In genomic region chr20:41654884-41655283, GRCh38 we compare ENCODE assay signal across 14 cellular contexts. TPM values are rescaled to one million over a fixed set of nuclear protein-coding genes. Genes with fewer than 3 reads are reported as not detected.
DNase-seq lines count a peak whose midpoint lies in the region; ATAC-seq and TF ChIP-seq lines count a peak whose summit lies in the region.
"Had no signal": no experiment of that assay in that cellular context is flagged by ENCODE, and none has a peak within 500 bp of the region (broad histone marks: within the 10 kb centered on the region; RNA-seq: fewer than 3 reads in every experiment).

No MANE protein-coding gene starts in this region.

- H3K4me3 Mint-ChIP-seq in MCF 10A (ENCODE audit: unreplicated experiment) (no peak overlapping the region), type B pancreatic cell (no peak overlapping the region)
- H3K4me3 Mint-ChIP-seq: HFFc6 had no signal

- TF ChIP-seq POLR2A in breast epithelium (IDR thresholded peaks at IDR 0.05) = no peak

- H3K9me3 Mint-ChIP-seq in MCF 10A (ENCODE audit: unreplicated experiment) = no peaks in the 10 kb centered on the region
- no peaks in the 10 kb centered on the region for H3K9me3 Mint-ChIP-seq in type B pancreatic cell
- H3K9me3 Mint-ChIP-seq: HFFc6 had no signal

- no peak overlapping the region for H3K27ac ChIP-seq in breast epithelium
- H3K27ac ChIP-seq: sigmoid colon had no signal

- no peaks in the 10 kb centered on the region for H3K4me1 ChIP-seq in breast epithelium
- H3K4me1 ChIP-seq: sigmoid colon had no signal

- intact Hi-C loops in MCF 10A (cut with micrococcal nuclease) (no loop called here), breast epithelium (cut with DNase I; ENCODE audit: low total_unique reads) (no loop called here)

- no peak for ATAC-seq in HG02678 (IDR thresholded peaks at IDR 0.05; ENCODE audit: unreplicated experiment)

- no TSS peak for BruUV-seq in MCF 10A (replicated peaks; lab: Mats Ljungman, UMichigan)

- H3K27ac Mint-ChIP-seq in MCF 10A (ENCODE audit: low read depth, unreplicated experiment) (no peak overlapping the region), type B pancreatic cell (peak overlapping the region; percentile 58)
- H3K27ac Mint-ChIP-seq: HFFc6 had no signal

- no peaks in the 10 kb centered on the region for H3K36me3 ChIP-seq in breast epithelium
- H3K36me3 ChIP-seq: sigmoid colon had no signal

- H3K27me3 Mint-ChIP-seq in MCF 10A (ENCODE audit: insufficient read depth, unreplicated experiment) (peaks cover 57% of the 10 kb centered on the region), type B pancreatic cell (peaks cover 12% of the 10 kb centered on the region)

- H3K4me1 Mint-ChIP-seq in MCF 10A (ENCODE audit: insufficient read depth, unreplicated experiment) (no peaks in the 10 kb centered on the region), type B pancreatic cell (ENCODE audit: unreplicated experiment) (peaks cover 24% of the 10 kb centered on the region)

- no peaks in the 10 kb centered on the region for H3K27me3 ChIP-seq in breast epithelium

- DNase-seq in MCF 10A (ENCODE audit: unreplicated experiment) (peak; percentile 25), breast epithelium (ENCODE audit: low spot score in 2 of 2) (no peak), SW480 (ENCODE audit: low spot score) (peak; percentile 27), fibroblast of pulmonary artery (ENCODE audit: low read depth) (peak; percentile 44), type B pancreatic cell (ENCODE audit: extremely low spot score, unreplicated experiment) (no peak), NCI-H146 treated with DMSO at 0.1 percent for 48 hours (lab: John Stamatoyannopoulos, UW; ENCODE audit: unreplicated experiment) (no peak), cerebellar cortex (ENCODE audit: low spot score) (no peak)
- DNase-seq: activated CD4-positive, CD25-positive, alpha-beta regulatory T cell; activated effector memory CD4-positive, alpha-beta T cell treated with Interleukin-2 at 50 U/mL for 16 hours; AML-193; cortex of kidney; HFFc6; sigmoid colon had no signal

- H3K9me3 ChIP-seq in breast epithelium = no peaks in the 10 kb centered on the region
- H3K9me3 ChIP-seq: sigmoid colon had no signal

- POLR2A ChIA-PET in MCF 10A (lab: Yijun Ruan, JAX) = interaction anchor here (1.6 to 1.8 kb wide), 2 partner anchors 11 to 38 kb away, joined by 4 to 5 read pairs; no protein-coding TSS in a partner anchor

- H3K4me3 ChIP-seq in breast epithelium = no peak overlapping the region
- no peak overlapping the region for H3K4me3 ChIP-seq in fibroblast of pulmonary artery (replicated peaks; ENCODE audit: low read depth, low read length)
- H3K4me3 ChIP-seq: sigmoid colon had no signal

- H3K36me3 Mint-ChIP-seq in MCF 10A (ENCODE audit: insufficient read depth, unreplicated experiment) = no peaks in the 10 kb centered on the region
- H3K36me3 Mint-ChIP-seq in type B pancreatic cell = no peaks in the 10 kb centered on the region

- CTCF ChIA-PET in MCF 10A (lab: Yijun Ruan, JAX) = interaction anchor here (0.6 to 0.8 kb wide), 2 partner anchors 36 to 46 kb away, joined by 3 to 5 read pairs; no protein-coding TSS in a partner anchor

- TF ChIP-seq CTCF in MCF 10A (IDR thresholded peaks at IDR 0.05; ENCODE audit: unreplicated experiment) (no peak), breast epithelium (IDR thresholded peaks at IDR 0.05) (no peak), fibroblast of pulmonary artery (IDR thresholded peaks at IDR 0.05; ENCODE audit: low read length, missing control alignments) (no peak), type B pancreatic cell (conservative IDR thresholded peaks at IDR 0.05) (no peak)

RNA-seq across cellular contexts. Expression of gene CHD6, which starts 36.7 kb away (rescaled TPM):
- total RNA-seq in MCF 10A (2022) (27.1 and 27.2 TPM in 2 replicates), breast epithelium (10 to 100 TPM; 31.4 to 85.8 (median 81.0) TPM), type B pancreatic cell (ENCODE audit: low replicate concordance) (49.2 and 72.6 TPM in 2 replicates)

Comparison
In these comparisons a context has a peak if more than half of its experiments do, and no peak if none do; other contexts are left out.
1. DNase-seq: peak in MCF 10A (single experiment), SW480 (single experiment) and fibroblast of pulmonary artery (single experiment); none in breast epithelium (0 of 2), type B pancreatic cell (single experiment), NCI-H146 treated with DMSO at 0.1 percent for 48 hours (single experiment) and cerebellar cortex (single experiment).